15 cellular contexts compared by ENCODE assay signal in genomic region chr10:68135362-68135761, GRCh38. TPM values are rescaled to one million over a fixed set of nuclear protein-coding genes. Genes with fewer than 3 reads are reported as not detected.
A peak's percentile ranks its signal among the peaks of the same experiment; 100 is the strongest.
DNase-seq lines count a peak whose midpoint lies in the region; ATAC-seq, FAIRE-seq and TF ChIP-seq lines count a peak whose summit lies in the region.
"Had no signal": no experiment of that assay in that cellular context is flagged by ENCODE, and none has a peak within 500 bp of the region (broad histone marks: within the 10 kb centered on the region; RNA-seq: fewer than 3 reads in every experiment).

No MANE protein-coding gene starts in this region.

- H3K36me3 ChIP-seq in endothelial cell of umbilical vein (ENCODE audit: control insufficient read depth in 2 of 2, extremely low read depth in 1 of 2, insufficient read depth in 2 of 2, low read length in 2 of 2) = no peaks in the 10 kb centered on the region
- peaks cover 7% of the 10 kb centered on the region for H3K36me3 ChIP-seq in osteoblast (ENCODE audit: insufficient read depth, low read length)
- H3K36me3 ChIP-seq: prostate gland, upper lobe of left lung had no signal

- dilution Hi-C loops in endothelial cell of umbilical vein (cut with MboI; ENCODE audit: extremely low pct_ligation_motif_present, low sequenced_read_pairs) = no loop called here

- FAIRE-seq in endothelial cell of umbilical vein (lab: Jason Lieb, UNC) = no peak

- H3K79me2 ChIP-seq in endothelial cell of umbilical vein (ENCODE audit: control insufficient read depth, insufficient read depth, low read length) = no peaks in the 10 kb centered on the region
- peaks cover 18% of the 10 kb centered on the region for H3K79me2 ChIP-seq in osteoblast (ENCODE audit: insufficient read depth, low read length)

- no TSS peak for BruUV-seq in endothelial cell of umbilical vein (replicated peaks; lab: Mats Ljungman, UMichigan)

- peak; percentile 28 for DNase-seq in ACHN
- DNase-seq in LoVo (ENCODE audit: low spot score) = peak; percentile 12
- DNase-seq in endothelial cell of umbilical vein (ENCODE audit: low read depth, low spot score) = peak; percentile 33
- no peak for DNase-seq in osteoblast (ENCODE audit: insufficient read length, low spot score, missing footprints)
- no peak for DNase-seq in activated T-cell treated with anti-CD3 and anti-CD28 coated beads for 4 hours
- DNase-seq: activated T-cell treated with anti-CD3 and anti-CD28 coated beads, Interleukin-2, amount 50 U/mL, for 4 hours; hippocampal formation; NCI-H1417 treated with DMSO at 0.1 percent for 48 hours; NCI-H524 treated with DMSO at 0.1 percent for 48 hours; upper lobe of left lung had no signal

- in situ Hi-C loops in ACHN (cut with HindIII; ENCODE audit: low pct_ligation_motif_present, low pct_unique_long_range_greater_than_20kb, low sequenced_read_pairs) = no loop called here

- H3K27ac ChIP-seq in endothelial cell of umbilical vein (ENCODE audit: insufficient read depth, low read depth, low read length) = peak overlapping the region; percentile 96
- H3K27ac ChIP-seq in osteoblast (ENCODE audit: low read depth, low read length) = peak overlapping the region; percentile 99
- H3K27ac ChIP-seq: prostate gland, upper lobe of left lung had no signal

- no peaks in the 10 kb centered on the region for H4K20me1 ChIP-seq in endothelial cell of umbilical vein (replicated peaks; ENCODE audit: control insufficient read depth, extremely low read depth, insufficient read depth, low read length)
- no peaks in the 10 kb centered on the region for H4K20me1 ChIP-seq in osteoblast (ENCODE audit: insufficient read depth, low read length)

- CTCF ChIA-PET in endothelial cell of umbilical vein (lab: Charles Lee) = interaction anchor here (0.7 to 1.2 kb wide), 2 partner anchors 21 to 52 kb away, joined by 3 to 4 read pairs; no protein-coding TSS in a partner anchor

- ATAC-seq in GM21737 (IDR thresholded peaks at IDR 0.05; ENCODE audit: unreplicated experiment) (no peak), GM21381 (IDR thresholded peaks at IDR 0.05; ENCODE audit: unreplicated experiment) (no peak), GM18517 (IDR thresholded peaks at IDR 0.05; ENCODE audit: unreplicated experiment) (no peak)
- ATAC-seq: activated CD4-positive, CD25-positive, alpha-beta regulatory T cell treated with anti-CD3 and anti-CD28 coated beads, Interleukin-2, amount 50 U/mL, for 24 hours; activated T-cell treated with anti-CD3 and anti-CD28 coated beads, Interleukin-2, amount 50 U/mL, for 4 hours had no signal

- H3K4me2 ChIP-seq in endothelial cell of umbilical vein (ENCODE audit: insufficient read depth, low read length) (peak overlapping the region; percentile 77), osteoblast (ENCODE audit: insufficient read depth, low read length) (peak overlapping the region; percentile 84)

- H3K9me1 ChIP-seq in endothelial cell of umbilical vein (replicated peaks; ENCODE audit: control insufficient read depth, extremely low read depth, insufficient read depth, low read length) = no peaks in the 10 kb centered on the region

- TF ChIP-seq CTCF in endothelial cell of umbilical vein (IDR thresholded peaks at IDR 0.05; ENCODE audit: extremely low read depth in 1 of 2, insufficient read depth in 1 of 2, low read depth in 1 of 2, low read length in 2 of 2) (no peak), osteoblast (IDR thresholded peaks at IDR 0.05; ENCODE audit: extremely low read depth, low read depth, low read length) (no peak)

- H2AFZ ChIP-seq in endothelial cell of umbilical vein (ENCODE audit: low read depth, low read length) (peak overlapping the region; percentile 27), osteoblast (ENCODE audit: low read length) (no peak overlapping the region)

- H3K9me3 ChIP-seq in endothelial cell of umbilical vein (replicated peaks; ENCODE audit: control insufficient read depth, insufficient read depth, low read length) (no peaks in the 10 kb centered on the region), osteoblast (ENCODE audit: low read depth, low read length) (no peaks in the 10 kb centered on the region)
- H3K9me3 ChIP-seq: prostate gland, upper lobe of left lung had no signal

- POLR2A ChIA-PET in endothelial cell of umbilical vein (lab: Charles Lee) = no interaction called here

- intact Hi-C loops in endothelial cell of umbilical vein (cut with micrococcal nuclease) = no loop called here

- no peak for TF ChIP-seq POLR2A in endothelial cell of umbilical vein (IDR thresholded peaks at IDR 0.05; ENCODE audit: low read depth, low read length)

- H3K27me3 ChIP-seq in endothelial cell of umbilical vein (ENCODE audit: control insufficient read depth in 2 of 2, insufficient read depth in 2 of 2, low read length in 2 of 2) (no peaks in the 10 kb centered on the region), osteoblast (ENCODE audit: insufficient read depth, low read length) (no peaks in the 10 kb centered on the region)
- H3K27me3 ChIP-seq: upper lobe of left lung had no signal

- peak overlapping the region; percentile 76 for H3K9ac ChIP-seq in endothelial cell of umbilical vein (replicated peaks; ENCODE audit: extremely low read depth, insufficient read depth, low read length)

- H3K4me1 ChIP-seq in endothelial cell of umbilical vein (ENCODE audit: control insufficient read depth, extremely low read depth, insufficient read depth, low read length) (peaks cover 35% of the 10 kb centered on the region), osteoblast (ENCODE audit: insufficient read depth, low read length) (peaks cover 53% of the 10 kb centered on the region)
- H3K4me1 ChIP-seq: prostate gland, upper lobe of left lung had no signal

- H3K4me3 ChIP-seq in endothelial cell of umbilical vein (replicated peaks in 1 of 3; ENCODE audit: insufficient read depth in 1 of 3, low read depth in 1 of 3, low read length in 3 of 3) (no peak overlapping the region), osteoblast (ENCODE audit: insufficient read depth, low read length) (no peak overlapping the region)
- H3K4me3 ChIP-seq: prostate gland, upper lobe of left lung had no signal

TF ChIP-seq in endothelial cell of umbilical vein, 7 proteins besides CTCF, POLR2A, EP300 and RAD21:
- no peak for TF ChIP-seq POLR2AphosphoS5 (IDR thresholded peaks at IDR 0.05; ENCODE audit: insufficient read depth, low read depth, low read length)
- no peak for TF ChIP-seq EZH2 (IDR thresholded peaks at IDR 0.05; ENCODE audit: borderline replicate concordance, low read depth, low read length, severe bottlenecking)
- TF ChIP-seq FOS (IDR thresholded peaks at IDR 0.05; ENCODE audit: borderline replicate concordance, insufficient read depth, low read length) = no peak
- no peak for TF ChIP-seq MAX (IDR thresholded peaks at IDR 0.05; ENCODE audit: insufficient read depth, insufficient read length)
- no peak for TF ChIP-seq JUN (IDR thresholded peaks at IDR 0.05; ENCODE audit: borderline replicate concordance, insufficient read depth, insufficient read length, low read depth)
- no peak for TF ChIP-seq MYC (IDR thresholded peaks at IDR 0.05; ENCODE audit: low read depth, low read length)
- no peak for TF ChIP-seq GATA2 (IDR thresholded peaks at IDR 0.05; ENCODE audit: insufficient read depth, insufficient read length, low read depth, low read length)

RNA-seq across cellular contexts. Expression of gene MYPN, which starts 26.1 kb away (rescaled TPM):
- total RNA-seq in endothelial cell of umbilical vein (not detected in 2 replicates), osteoblast (1.5 and 1.8 TPM in 2 replicates)
- polyA plus RNA-seq in endothelial cell of umbilical vein = 0.01 TPM in 1 of 2 replicates, not detected in the other
- 0.03 TPM in 2 replicates for polyA plus RNA-seq in endothelial cell of umbilical vein (2011; cell fraction: cytosol; rRNA removed)
- polyA plus RNA-seq in endothelial cell of umbilical vein (2011; cell fraction: nucleus; rRNA removed) = 0.03 and 0.04 TPM in 2 replicates
- polyA plus RNA-seq in endothelial cell of umbilical vein (2012) = 0.07 and 0.23 TPM in 2 replicates
- polyA minus RNA-seq in endothelial cell of umbilical vein = 0.04 TPM in 1 of 2 replicates, not detected in the other
- polyA minus RNA-seq in endothelial cell of umbilical vein (2011; cell fraction: cytosol; rRNA and poly(A)+ RNA removed) = 46.0 TPM
- polyA minus RNA-seq in endothelial cell of umbilical vein (2011; cell fraction: nucleus; rRNA and poly(A)+ RNA removed) = 0.10 TPM in 1 of 2 replicates, not detected in the other
- total RNA-seq: activated T-cell treated with anti-CD3 and anti-CD28 coated beads, Interleukin-2, amount 50 U/mL, for 4 hours; upper lobe of left lung had no signal

Comparison
In these comparisons a context has a peak if more than half of its experiments do, and no peak if none do; other contexts are left out.
1. DNase-seq: peak in ACHN (single experiment), LoVo (single experiment) and endothelial cell of umbilical vein (single experiment); none in osteoblast (single experiment) and activated T-cell treated with anti-CD3 and anti-CD28 coated beads for 4 hours (single experiment).